18 cellular contexts compared by ENCODE assay signal in genomic region chr10:8913720-8914119, GRCh38.
DNase-seq lines count a peak whose midpoint lies in the region; ATAC-seq, FAIRE-seq and TF ChIP-seq lines count a peak whose summit lies in the region.
"Had no signal": no experiment of that assay in that cellular context is flagged by ENCODE, and none has a peak within 500 bp of the region (broad histone marks: within the 10 kb centered on the region; RNA-seq: fewer than 3 reads in every experiment).

No MANE protein-coding gene starts in this region.

- TF ChIP-seq CTCF in bronchial epithelial cell (IDR thresholded peaks at IDR 0.05; ENCODE audit: insufficient read depth, low read length, severe bottlenecking), result no peak
- no peak for TF ChIP-seq CTCF in liver (IDR thresholded peaks at IDR 0.05; ENCODE audit: low read depth, low read length, missing input control)
- no peak for TF ChIP-seq CTCF in right atrium auricular region (IDR thresholded peaks at IDR 0.05)

- H3K9ac ChIP-seq in liver (ENCODE audit: low read depth in 1 of 2, low read length in 2 of 2), result no peak overlapping the region

- peak; percentile 39 for DNase-seq in HCEC 1CT
- DNase-seq in NCI-H226, result peak; percentile 5
- DNase-seq in bronchial epithelial cell (ENCODE audit: low read depth), result peak; percentile 59
- no peak for DNase-seq in glomerular visceral epithelial cell (ENCODE audit: extremely low spot score)
- no peak for DNase-seq in right atrium auricular region (ENCODE audit: low spot score)
- DNase-seq: activated CD4-positive, CD25-positive, alpha-beta regulatory T cell; activated CD8-positive, alpha-beta T cell treated with anti-CD3 and anti-CD28 coated beads, Interleukin-2, amount 10 ng/mL, durations not matched to agents 7 days and 5 days; activated T-cell treated with anti-CD3 and anti-CD28 coated beads, Interleukin-2, amount 50 U/mL, for 1 hour; GF-D8; immature natural killer cell; lower lobe of right lung; NCI-H1436 treated with DMSO at 0.1 percent for 48 hours; NCI-H526; stimulated activated CD4-positive, alpha-beta T cell treated with anti-CD3 and anti-CD28 coated beads, Interleukin-1b, Interleukin-23, amount 100 ng/mL, for 48 hours had no signal

- no peak for TF ChIP-seq RAD21 in liver (IDR thresholded peaks at IDR 0.05)

- H3K27ac ChIP-seq in liver (ENCODE audit: low read depth in 1 of 2, low read length in 2 of 2) (peak overlapping the region in 1 of 2 donors; percentile 49), right atrium auricular region (no peak overlapping the region)
- H3K27ac ChIP-seq: adrenal gland, lower lobe of right lung had no signal

- FAIRE-seq in bronchial epithelial cell (lab: Jason Lieb, UNC), result no peak

- ATAC-seq in HG03045 (IDR thresholded peaks at IDR 0.05; ENCODE audit: unreplicated experiment), result no peak
- ATAC-seq: activated CD8-positive, alpha-beta T cell treated with anti-CD3 and anti-CD28 coated beads, Interleukin-2, amount 10 ng/mL, durations not matched to agents 7 days and 5 days; lower lobe of right lung; Right ventricle myocardium inferior had no signal

- H3K36me3 ChIP-seq in bronchial epithelial cell (ENCODE audit: control insufficient read depth, insufficient read depth, low read length) (no peaks in the 10 kb centered on the region), liver (ENCODE audit: control insufficient read depth in 4 of 4, insufficient read depth in 3 of 4, low read depth in 1 of 4, low read length in 3 of 4) (no peaks in the 10 kb centered on the region), right atrium auricular region (no peaks in the 10 kb centered on the region)
- H3K36me3 ChIP-seq: adrenal gland, lower lobe of right lung had no signal

- WGBS in liver, result 27% methylated on average over 4 of the region's 4 CpGs

- H3K4me3 ChIP-seq in bronchial epithelial cell (ENCODE audit: low read depth, low read length) (no peak overlapping the region), liver (ENCODE audit: low read depth in 1 of 3, low read length in 3 of 3) (no peak overlapping the region), right atrium auricular region (no peak overlapping the region)
- H3K4me3 ChIP-seq: adrenal gland, lower lobe of right lung had no signal

- peaks cover 7 to 22% (median 20%) of the 10 kb centered on the region in 4 donors for H3K4me1 ChIP-seq in liver (ENCODE audit: control insufficient read depth in 4 of 4, insufficient read depth in 4 of 4, low read length in 3 of 4)
- H3K4me1 ChIP-seq in right atrium auricular region, result no peaks in the 10 kb centered on the region
- H3K4me1 ChIP-seq: adrenal gland, lower lobe of right lung had no signal

- H3K27me3 ChIP-seq in bronchial epithelial cell (ENCODE audit: control insufficient read depth, insufficient read depth, low read length) (no peaks in the 10 kb centered on the region), liver (ENCODE audit: control insufficient read depth in 4 of 4, insufficient read depth in 4 of 4, low read length in 3 of 4) (no peaks in the 10 kb centered on the region), right atrium auricular region (no peaks in the 10 kb centered on the region)
- H3K27me3 ChIP-seq: adrenal gland had no signal

- no peaks in the 10 kb centered on the region for H3K9me3 ChIP-seq in liver (ENCODE audit: control insufficient read depth in 4 of 4, low read length in 3 of 4)
- H3K9me3 ChIP-seq in right atrium auricular region, result no peaks in the 10 kb centered on the region
- H3K9me3 ChIP-seq: adrenal gland, lower lobe of right lung had no signal

TF ChIP-seq in liver, 16 proteins besides CTCF, POLR2A, EP300 and RAD21:
- TF ChIP-seq RXRA (IDR thresholded peaks at IDR 0.05) (peak in 1 of 2 donors; percentile 20), HNF4A (conservative IDR thresholded peaks at IDR 0.05) (peak; percentile 42 to 50), NR2F2 (IDR thresholded peaks at IDR 0.05) (peak; percentile 48), FOXA2 (IDR thresholded peaks at IDR 0.05) (no peak), REST (IDR thresholded peaks at IDR 0.05) (no peak), EGR1 (IDR thresholded peaks at IDR 0.05; ENCODE audit: low read depth in 2 of 2) (no peak), FOXA1 (IDR thresholded peaks at IDR 0.05) (no peak), JUND (IDR thresholded peaks at IDR 0.05) (peak; percentile 97), SP1 (IDR thresholded peaks at IDR 0.05) (no peak), HNF4G (IDR thresholded peaks at IDR 0.05) (no peak), GABPA (IDR thresholded peaks at IDR 0.05 in 1 of 2, conservative IDR thresholded peaks at IDR 0.05 in 1 of 2) (no peak), TAF1 (conservative IDR thresholded peaks at IDR 0.05) (no peak), YY1 (IDR thresholded peaks at IDR 0.05) (no peak)
- TF ChIP-seq, protein P1, sequence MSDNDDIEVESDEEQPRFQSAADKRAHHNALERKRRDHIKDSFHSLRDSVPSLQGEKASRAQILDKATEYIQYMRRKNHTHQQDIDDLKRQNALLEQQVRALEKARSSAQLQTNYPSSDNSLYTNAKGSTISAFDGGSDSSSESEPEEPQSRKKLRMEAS (IDR thresholded peaks at IDR 0.05), result no peak
- TF ChIP-seq, protein P2, sequence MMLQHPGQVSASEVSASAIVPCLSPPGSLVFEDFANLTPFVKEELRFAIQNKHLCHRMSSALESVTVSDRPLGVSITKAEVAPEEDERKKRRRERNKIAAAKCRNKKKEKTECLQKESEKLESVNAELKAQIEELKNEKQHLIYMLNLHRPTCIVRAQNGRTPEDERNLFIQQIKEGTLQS (IDR thresholded peaks at IDR 0.05), result peak; percentile 95
- TF ChIP-seq, protein P3, sequence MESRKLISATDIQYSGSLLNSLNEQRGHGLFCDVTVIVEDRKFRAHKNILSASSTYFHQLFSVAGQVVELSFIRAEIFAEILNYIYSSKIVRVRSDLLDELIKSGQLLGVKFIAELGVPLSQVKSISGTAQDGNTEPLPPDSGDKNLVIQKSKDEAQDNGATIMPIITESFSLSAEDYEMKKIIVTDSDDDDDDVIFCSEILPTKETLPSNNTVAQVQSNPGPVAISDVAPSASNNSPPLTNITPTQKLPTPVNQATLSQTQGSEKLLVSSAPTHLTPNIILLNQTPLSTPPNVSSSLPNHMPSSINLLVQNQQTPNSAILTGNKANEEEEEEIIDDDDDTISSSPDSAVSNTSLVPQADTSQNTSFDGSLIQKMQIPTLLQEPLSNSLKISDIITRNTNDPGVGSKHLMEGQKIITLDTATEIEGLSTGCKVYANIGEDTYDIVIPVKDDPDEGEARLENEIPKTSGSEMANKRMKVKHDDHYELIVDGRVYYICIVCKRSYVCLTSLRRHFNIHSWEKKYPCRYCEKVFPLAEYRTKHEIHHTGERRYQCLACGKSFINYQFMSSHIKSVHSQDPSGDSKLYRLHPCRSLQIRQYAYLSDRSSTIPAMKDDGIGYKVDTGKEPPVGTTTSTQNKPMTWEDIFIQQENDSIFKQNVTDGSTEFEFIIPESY (IDR thresholded peaks at IDR 0.05), result no peak

Comparison
In these comparisons a context has a peak if more than half of its experiments do, and no peak if none do; other contexts are left out.
1. DNase-seq: peak in HCEC 1CT (single experiment), NCI-H226 (single experiment) and bronchial epithelial cell (single experiment); none in glomerular visceral epithelial cell (single experiment) and right atrium auricular region (single experiment).